1 cellular context compared by ENCODE assay signal in genomic region chr1:167533851-167534300, GRCh38.
TF ChIP-seq lines count a peak whose summit lies in the region.

No MANE protein-coding gene starts in this region.

TF ChIP-seq in H1, 55 proteins besides CTCF, POLR2A, EP300 and RAD21:
- no peak for TF ChIP-seq FOSL1 (IDR thresholded peaks at IDR 0.05; ENCODE audit: insufficient read depth, low read depth, low read length)
- TF ChIP-seq CHD1 (IDR thresholded peaks at IDR 0.05; ENCODE audit: low read depth, low read length) = no peak
- no peak for TF ChIP-seq EZH2 (IDR thresholded peaks at IDR 0.05; ENCODE audit: low read depth, low read length, severe bottlenecking)
- TF ChIP-seq KDM4A (IDR thresholded peaks at IDR 0.05; ENCODE audit: low read depth, low read length, severe bottlenecking) = no peak
- TF ChIP-seq TEAD4 (IDR thresholded peaks at IDR 0.05; ENCODE audit: low read depth, low read length) = peak; percentile 48; the same call in 1 of the 2 replicates
- peak in 1 of 2 experiments; percentile 82; a peak in 2 of 4 replicates for TF ChIP-seq SIN3A (conservative IDR thresholded peaks at IDR 0.05 in 1 of 2, IDR thresholded peaks at IDR 0.05 in 1 of 2; ENCODE audit: low read depth in 1 of 2, low read length in 2 of 2)
- no peak for TF ChIP-seq HDAC2 (IDR thresholded peaks at IDR 0.05; ENCODE audit: borderline replicate concordance in 1 of 2, low read depth in 2 of 2, low read length in 2 of 2)
- TF ChIP-seq CHD2 (IDR thresholded peaks at IDR 0.05; ENCODE audit: low read length) = 0 out of 2 replicates have a peak, but pooled peaks have one; percentile 17
- TF ChIP-seq, protein P1, sequence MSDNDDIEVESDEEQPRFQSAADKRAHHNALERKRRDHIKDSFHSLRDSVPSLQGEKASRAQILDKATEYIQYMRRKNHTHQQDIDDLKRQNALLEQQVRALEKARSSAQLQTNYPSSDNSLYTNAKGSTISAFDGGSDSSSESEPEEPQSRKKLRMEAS (IDR thresholded peaks at IDR 0.05) = no peak
